21 cellular contexts compared by ENCODE assay signal in genomic region chrX:110989869-110990268, GRCh38.
"Had no signal": no experiment of that assay in that cellular context is flagged by ENCODE, and none has a peak within 500 bp of the region (broad histone marks: within the 10 kb centered on the region; RNA-seq: fewer than 3 reads in every experiment).

No MANE protein-coding gene starts in this region.

- DNase-seq: Karpas-422, KBM-7, MG63, NCI-H1092, NCI-H1105 treated with DMSO at 0.1 percent for 48 hours, NCI-H1417 treated with DMSO at 0.1 percent for 48 hours, NCI-H146, NCI-H1694 treated with DMSO at 0.1 percent for 48 hours, NCI-H1930, NCI-H2081, NCI-H2107, NCI-H2227 treated with DMSO at 0.1 percent for 48 hours, NCI-H510A, NCI-H524 treated with DMSO at 0.1 percent for 48 hours, NCI-H69, NCI-H774, PC-3, SHP77, SK-N-SH had no signal

- H3K9ac ChIP-seq: SK-N-SH had no signal

- H3K27me3 ChIP-seq: MG63 had no signal

- ATAC-seq: Panc1, PC-3 had no signal

- H3K9me3 ChIP-seq: MG63, SK-N-SH had no signal

- H3K27ac ChIP-seq: RWPE1 had no signal

- H3K4me2 ChIP-seq: SK-N-SH had no signal

- H3K4me3 ChIP-seq: MG63 had no signal

- H3K36me3 ChIP-seq: MG63 had no signal
